In genomic region chr3:147930417-147930816, GRCh38 we compare ENCODE assay signal across 13 cellular contexts.
DNase-seq lines count a peak whose midpoint lies in the region; ATAC-seq and TF ChIP-seq lines count a peak whose summit lies in the region.
"Had no signal": no experiment of that assay in that cellular context is flagged by ENCODE, and none has a peak within 500 bp of the region (broad histone marks: within the 10 kb centered on the region; RNA-seq: fewer than 3 reads in every experiment).

No MANE protein-coding gene starts in this region.

- H3K36me3 ChIP-seq in MG63 (no peaks in the 10 kb centered on the region), ectodermal cell (ENCODE audit: control insufficient read depth, insufficient read depth, low read length) (no peaks in the 10 kb centered on the region)
- H3K36me3 ChIP-seq: BE2C had no signal

- no peaks in the 10 kb centered on the region for H3K27me3 ChIP-seq in MG63
- no peaks in the 10 kb centered on the region for H3K27me3 ChIP-seq in ectodermal cell (ENCODE audit: control insufficient read depth, insufficient read depth, low read length, poor library complexity, severe bottlenecking)
- H3K27me3 ChIP-seq: BE2C had no signal

- DNase-seq in AG10803 (ENCODE audit: low read depth) (peak; percentile 57), MG63 (peak; percentile 52), neural crest cell (ENCODE audit: low read depth, low spot score) (no peak), T-helper 1 cell (no peak), NK-92 (lab: John Stamatoyannopoulos, UW; ENCODE audit: unreplicated experiment) (no peak)
- DNase-seq in stimulated activated CD4-positive, alpha-beta T cell treated with anti-CD3 and anti-CD28 coated beads, Interleukin-4, amount 100 ng/mL, for 1 hour: no peak
- DNase-seq: activated CD4-positive, alpha-beta T cell treated with anti-CD3 and anti-CD28 coated beads, Interleukin-2, amount 10 ng/mL, durations not matched to agents 7 days and 5 days; activated effector memory CD4-positive, alpha-beta T cell treated with anti-CD3 and anti-CD28 coated beads, Interleukin-2, amount 50 U/mL, for 16 hours; BE2C; NCI-H146 had no signal

- no peak for TF ChIP-seq CTCF in AG10803 (conservative IDR thresholded peaks at IDR 0.05; ENCODE audit: low read length)
- no peak for TF ChIP-seq CTCF in neural crest cell (conservative IDR thresholded peaks at IDR 0.05)

- H3K9me3 ChIP-seq in MG63 (no peaks in the 10 kb centered on the region), ectodermal cell (ENCODE audit: control insufficient read depth, low read length) (no peaks in the 10 kb centered on the region)
- H3K9me3 ChIP-seq: BE2C had no signal

- H3K27ac ChIP-seq in ectodermal cell (ENCODE audit: insufficient read depth, low read depth, low read length, poor library complexity, severe bottlenecking): peak overlapping the region; percentile 50

- H3K27ac Mint-ChIP-seq in neural crest cell (ENCODE audit: unreplicated experiment): peak overlapping the region; percentile 74
- H3K27ac Mint-ChIP-seq: activated CD4-positive, alpha-beta T cell treated with anti-CD3 and anti-CD28 coated beads, Interleukin-2, amount 10 ng/mL, durations not matched to agents 7 days and 5 days; memory B cell had no signal

- H3K27me3 Mint-ChIP-seq in neural crest cell (ENCODE audit: low read depth): no peaks in the 10 kb centered on the region
- H3K27me3 Mint-ChIP-seq: activated CD4-positive, alpha-beta T cell treated with anti-CD3 and anti-CD28 coated beads, Interleukin-2, amount 10 ng/mL, durations not matched to agents 7 days and 5 days; memory B cell had no signal

- peaks cover 24% of the 10 kb centered on the region for H3K4me1 ChIP-seq in ectodermal cell (ENCODE audit: control insufficient read depth, insufficient read depth, low read length)
- H3K4me1 ChIP-seq: BE2C had no signal

- 51 to 55% methylated on average over 3 of the region's 3 CpGs for WGBS in ectodermal cell, 2 experiments

- H3K4me3 ChIP-seq in AG10803 (ENCODE audit: low read length) (no peak overlapping the region), MG63 (no peak overlapping the region), ectodermal cell (ENCODE audit: insufficient read depth, low read depth, low read length) (no peak overlapping the region)

- H3K9me3 Mint-ChIP-seq in neural crest cell: no peaks in the 10 kb centered on the region
- H3K9me3 Mint-ChIP-seq: activated CD4-positive, alpha-beta T cell treated with anti-CD3 and anti-CD28 coated beads, Interleukin-2, amount 10 ng/mL, durations not matched to agents 7 days and 5 days; memory B cell had no signal

- peaks cover 62% of the 10 kb centered on the region for H3K4me1 Mint-ChIP-seq in neural crest cell
- H3K4me1 Mint-ChIP-seq: activated CD4-positive, alpha-beta T cell treated with anti-CD3 and anti-CD28 coated beads, Interleukin-2, amount 10 ng/mL, durations not matched to agents 7 days and 5 days; memory B cell had no signal

- ATAC-seq in HG02870 (IDR thresholded peaks at IDR 0.05; ENCODE audit: unreplicated experiment): no peak

- H3K36me3 Mint-ChIP-seq in neural crest cell (ENCODE audit: low read depth): no peaks in the 10 kb centered on the region
- H3K36me3 Mint-ChIP-seq: memory B cell had no signal

- H3K4me3 Mint-ChIP-seq in neural crest cell: peak overlapping the region; percentile 28
- H3K4me3 Mint-ChIP-seq: activated CD4-positive, alpha-beta T cell treated with anti-CD3 and anti-CD28 coated beads, Interleukin-2, amount 10 ng/mL, durations not matched to agents 7 days and 5 days; memory B cell had no signal

Comparison
In these comparisons a context has a peak if more than half of its experiments do, and no peak if none do; other contexts are left out.
1. DNase-seq: peak in AG10803 (single experiment) and MG63 (single experiment); none in neural crest cell (single experiment), stimulated activated CD4-positive, alpha-beta T cell treated with anti-CD3 and anti-CD28 coated beads, Interleukin-4, amount 100 ng/mL, for 1 hour (single experiment), T-helper 1 cell (0 of 5) and NK-92 (single experiment).